In the genomic region with DNA sequence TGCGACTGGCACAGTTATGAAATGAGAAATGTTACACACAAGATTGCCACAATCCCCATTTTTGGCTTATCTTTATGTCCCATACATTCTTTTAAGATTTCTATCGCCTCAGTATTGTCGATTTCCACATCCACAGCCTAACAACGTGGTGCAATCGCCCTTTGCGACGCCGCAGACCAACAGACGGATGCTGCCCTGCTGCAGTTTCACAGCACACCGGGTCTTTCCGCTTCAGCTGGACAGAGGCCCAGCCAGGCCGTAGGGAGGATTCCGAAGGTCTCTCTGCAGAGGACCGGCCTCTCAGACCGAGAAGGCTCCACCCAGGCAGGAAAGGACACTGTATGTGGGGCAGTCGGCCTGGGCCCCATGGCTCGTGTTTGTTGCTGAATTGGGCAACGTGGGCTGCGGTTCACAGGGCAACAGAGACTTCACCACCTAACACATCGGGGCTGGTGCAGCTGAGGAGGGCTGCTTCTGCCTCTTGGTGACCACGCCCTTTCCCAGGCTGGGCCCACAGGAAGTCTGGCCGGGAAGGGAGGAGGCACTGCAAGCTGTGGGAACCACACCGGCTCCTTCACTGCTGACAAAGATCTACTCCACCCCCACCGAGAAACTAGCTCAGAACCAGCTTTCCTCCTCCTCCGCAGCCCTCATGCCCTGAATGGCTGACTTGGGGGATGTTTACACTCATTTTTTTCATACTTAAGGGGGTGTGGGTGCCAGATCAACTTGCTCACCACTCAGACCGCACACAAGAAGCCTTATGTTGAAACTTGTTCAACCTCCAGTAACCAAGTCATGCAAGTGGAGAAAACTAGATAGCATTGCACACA, we compare ENCODE assay signal across 8 cellular contexts. TPM values are rescaled to one million over a fixed set of nuclear protein-coding genes. Genes with fewer than 3 reads are reported as not detected.
DNase-seq lines count a peak whose midpoint lies in the region; ATAC-seq, FAIRE-seq and TF ChIP-seq lines count a peak whose summit lies in the region.

No MANE protein-coding gene starts in this region.

- peak; percentile 89 for ATAC-seq in HG02610 (IDR thresholded peaks at IDR 0.05; ENCODE audit: unreplicated experiment)
- ATAC-seq in activated CD4-positive, alpha-beta T cell treated with anti-CD3 and anti-CD28 coated beads for 36 hours = peak; percentile 92
- ATAC-seq in left lobe of liver = peak; percentile 97

- peak overlapping the region; percentile 19 for H3K4me3 ChIP-seq in colonic mucosa

- no peaks in the 10 kb centered on the region for H3K9me3 Mint-ChIP-seq in activated CD4-positive, alpha-beta T cell treated with anti-CD3 and anti-CD28 coated beads for 36 hours (ENCODE audit: low read depth)

- no peaks in the 10 kb centered on the region for H3K36me3 Mint-ChIP-seq in activated CD4-positive, alpha-beta T cell treated with anti-CD3 and anti-CD28 coated beads for 36 hours (ENCODE audit: low read depth)

- H3K36me3 ChIP-seq in colonic mucosa = no peaks in the 10 kb centered on the region

- POLR2A ChIA-PET in activated CD4-positive, alpha-beta T cell treated with anti-CD3 and anti-CD28 coated beads for 36 hours (lab: Charles Lee) = interaction anchor here (0.6 to 1.4 kb wide), 5 partner anchors 10 to 294 kb away, joined by 3 to 11 read pairs (median 3); no protein-coding TSS in a partner anchor

- H3K27me3 ChIP-seq in colonic mucosa = no peaks in the 10 kb centered on the region

- H3K4me1 ChIP-seq in colonic mucosa = no peaks in the 10 kb centered on the region

- intact Hi-C loops in activated CD4-positive, alpha-beta T cell treated with anti-CD3 and anti-CD28 coated beads for 36 hours (cut with DNase I, micrococcal nuclease) = loop anchor here (1.0 to 5.0 kb wide), 14 partner anchors 9 to 1162 kb away; partner anchors contain the start of genes MDM1 (in 1 of the 2), MDM2 (in 1 of the 2), NUP107 (in 1 of the 2) and RAP1B (in 1 of the 2)
- intact Hi-C loops in colonic mucosa (cut with DNase I) = loop anchor here (5.0 kb wide), 1 partner anchor 242 kb away; no protein-coding TSS in a partner anchor

- H3K27ac ChIP-seq in colonic mucosa = peak overlapping the region; percentile 81

- H3K27ac Mint-ChIP-seq in activated CD4-positive, alpha-beta T cell treated with anti-CD3 and anti-CD28 coated beads for 36 hours = peak overlapping the region; percentile 96

- no peak for TF ChIP-seq POLR2A in GM12891 (IDR thresholded peaks at IDR 0.05; ENCODE audit: low read depth, low read length)

- H3K4me3 Mint-ChIP-seq in activated CD4-positive, alpha-beta T cell treated with anti-CD3 and anti-CD28 coated beads for 36 hours = peak overlapping the region; percentile 74

- H3K9ac ChIP-seq in colonic mucosa (ENCODE audit: low read depth in 2 of 2, low read length in 2 of 2) = peak overlapping the region; percentile 64 to 72

- no peaks in the 10 kb centered on the region for H3K9me3 ChIP-seq in colonic mucosa

- no peak for TF ChIP-seq CTCF in colonic mucosa (IDR thresholded peaks at IDR 0.05)

- peaks cover 64% of the 10 kb centered on the region for H3K4me1 Mint-ChIP-seq in activated CD4-positive, alpha-beta T cell treated with anti-CD3 and anti-CD28 coated beads for 36 hours

- FAIRE-seq in GM12891 (lab: Jason Lieb, UNC) = peak; percentile 91

- DNase-seq in GM12891 (ENCODE audit: insufficient read length, low spot score) (peak; percentile 48), NCI-H146 (lab: John Stamatoyannopoulos, UW) (peak; percentile 95), colonic mucosa (peak; percentile 92), left lobe of liver (ENCODE audit: low spot score) (peak; percentile 91), NCI-H2171 treated with DMSO at 0.1 percent for 48 hours (lab: John Stamatoyannopoulos, UW) (no peak)
- DNase-seq in activated CD4-positive, alpha-beta T cell treated with anti-CD3 and anti-CD28 coated beads for 36 hours = peak; percentile 91
- peak; percentile 91 for DNase-seq in stimulated activated CD4-positive, alpha-beta T cell treated with anti-CD3 and anti-CD28 coated beads, Interleukin-1b, Interleukin-23, amount 100 ng/mL, for 48 hours

- H3K27me3 Mint-ChIP-seq in activated CD4-positive, alpha-beta T cell treated with anti-CD3 and anti-CD28 coated beads for 36 hours = no peaks in the 10 kb centered on the region

- CTCF ChIA-PET in activated CD4-positive, alpha-beta T cell treated with anti-CD3 and anti-CD28 coated beads for 36 hours (lab: Charles Lee) = interaction anchor here (0.6 to 1.5 kb wide), 8 partner anchors 9 to 325 kb away, joined by 3 to 7 read pairs (median 3); no protein-coding TSS in a partner anchor

TF ChIP-seq in GM12891, 5 proteins besides CTCF, POLR2A, EP300 and RAD21:
- peak; percentile 26; the same call in 1 of the 2 replicates for TF ChIP-seq TAF1 (IDR thresholded peaks at IDR 0.05; ENCODE audit: low read depth, low read length)
- no peak for TF ChIP-seq POLR2AphosphoS5 (IDR thresholded peaks at IDR 0.05; ENCODE audit: low read depth, low read length)
TF ChIP-seq in GM12891: peak in this region for 1.

RNA-seq across cellular contexts. Expression of gene MDM1, which starts 32.9 kb away (rescaled TPM):
- polyA plus RNA-seq in GM12891 (2012; ENCODE audit: low read depth, missing spikeins) = 6.2 TPM
- 10 to 100 TPM; 12.7 to 13.6 TPM for total RNA-seq in activated CD4-positive, alpha-beta T cell treated with anti-CD3 and anti-CD28 coated beads for 36 hours
- total RNA-seq in colonic mucosa = 10 to 100 TPM in 1 of 2 donors, 1 to 10 TPM in 1; 7.7 to 12.0 TPM
- 4.6 TPM for total RNA-seq in left lobe of liver
